ENCODE assay signal across 9 cellular contexts in the genomic region with DNA sequence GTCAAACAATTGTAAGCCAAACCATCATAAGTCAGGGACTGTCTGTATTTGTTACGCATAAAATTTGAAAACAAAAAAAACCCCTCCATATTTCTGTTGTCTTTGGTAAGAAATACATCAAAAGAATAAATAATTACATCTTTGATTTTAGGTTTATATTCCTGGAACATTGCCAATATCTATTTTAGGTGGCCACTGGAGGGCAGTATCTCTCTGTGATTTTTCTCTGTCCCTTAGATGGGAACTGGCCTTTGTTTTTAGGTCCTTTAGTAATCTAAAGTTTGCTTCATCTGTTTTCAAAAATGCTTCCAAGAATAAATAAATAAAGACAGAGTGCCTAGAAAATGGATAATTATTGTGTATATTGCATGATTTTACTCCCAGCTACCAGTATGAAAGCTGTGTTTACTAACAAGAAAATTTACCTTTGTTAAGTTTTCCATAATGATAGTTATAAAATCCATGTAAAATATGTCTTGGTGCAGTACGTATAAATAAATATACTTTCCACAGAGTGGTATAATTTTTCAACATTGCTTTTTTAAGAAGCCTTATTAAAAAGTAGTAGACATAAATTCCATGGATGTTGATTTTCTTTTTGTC.
DNase-seq lines count a peak whose midpoint lies in the region; ATAC-seq and TF ChIP-seq lines count a peak whose summit lies in the region.
"Had no signal": no experiment of that assay in that cellular context is flagged by ENCODE, and none has a peak within 500 bp of the region (broad histone marks: within the 10 kb centered on the region; RNA-seq: fewer than 3 reads in every experiment).

No MANE protein-coding gene starts in this region.

- no peaks in the 10 kb centered on the region for H3K27me3 Mint-ChIP-seq in activated T-cell treated with anti-CD3 and anti-CD28 coated beads, Interleukin-2, amount 50 U/mL, for 24 hours

- no peaks in the 10 kb centered on the region for H3K9me3 Mint-ChIP-seq in activated T-cell treated with anti-CD3 and anti-CD28 coated beads, Interleukin-2, amount 50 U/mL, for 24 hours

- H3K36me3 ChIP-seq in Loucy (ENCODE audit: insufficient read depth, low read length) (no peaks in the 10 kb centered on the region), kidney epithelial cell (ENCODE audit: control insufficient read depth, insufficient read depth, low read length) (no peaks in the 10 kb centered on the region), vagina (no peaks in the 10 kb centered on the region)
- H3K36me3 ChIP-seq: BLaER1 treated with 17β-estradiol and CSF1 and Interleukin-3, amounts not matched to agents 10 nM and 100 nM had no signal

- H3K36me3 Mint-ChIP-seq in activated T-cell treated with anti-CD3 and anti-CD28 coated beads, Interleukin-2, amount 50 U/mL, for 24 hours (ENCODE audit: low read depth): no peaks in the 10 kb centered on the region

- H3K4me1 Mint-ChIP-seq in activated T-cell treated with anti-CD3 and anti-CD28 coated beads, Interleukin-2, amount 50 U/mL, for 24 hours (ENCODE audit: low read depth): no peaks in the 10 kb centered on the region

- TF ChIP-seq POLR2A in vagina (IDR thresholded peaks at IDR 0.05): no peak

- H3F3A ChIP-seq in Loucy (ENCODE audit: low read depth): no peaks in the 10 kb centered on the region

- H3K9me3 ChIP-seq in Loucy (ENCODE audit: insufficient read depth, low read depth, low read length) (no peaks in the 10 kb centered on the region), vagina (no peaks in the 10 kb centered on the region)

- H3K4me3 ChIP-seq in Loucy (ENCODE audit: low read length, poor library complexity, severe bottlenecking) (no peak overlapping the region), kidney epithelial cell (ENCODE audit: low read depth, low read length) (no peak overlapping the region), vagina (no peak overlapping the region)
- H3K4me3 ChIP-seq: BLaER1 treated with 17β-estradiol and CSF1 and Interleukin-3, amounts not matched to agents 10 nM and 100 nM had no signal

- no peak overlapping the region for H3K27ac Mint-ChIP-seq in activated T-cell treated with anti-CD3 and anti-CD28 coated beads, Interleukin-2, amount 50 U/mL, for 24 hours

- no peak overlapping the region for H3K27ac ChIP-seq in vagina
- H3K27ac ChIP-seq: BLaER1 treated with 17β-estradiol and CSF1 and Interleukin-3, amounts not matched to agents 10 nM and 100 nM had no signal

- H3K4me1 ChIP-seq in Loucy (ENCODE audit: insufficient read depth, low read length, poor library complexity, severe bottlenecking) (no peaks in the 10 kb centered on the region), vagina (no peaks in the 10 kb centered on the region)

- H3K27me3 ChIP-seq in Loucy (ENCODE audit: insufficient read depth, low read length, poor library complexity, severe bottlenecking): no peaks in the 10 kb centered on the region
- no peaks in the 10 kb centered on the region for H3K27me3 ChIP-seq in kidney epithelial cell (ENCODE audit: control insufficient read depth, insufficient read depth, low read length)
- H3K27me3 ChIP-seq in vagina: no peaks in the 10 kb centered on the region
- H3K27me3 ChIP-seq: BLaER1 treated with 17β-estradiol and CSF1 and Interleukin-3, amounts not matched to agents 10 nM and 100 nM had no signal

- H3K79me2 ChIP-seq in Loucy (ENCODE audit: insufficient read depth, low read length): no peaks in the 10 kb centered on the region

- TF ChIP-seq CTCF in Loucy (conservative IDR thresholded peaks at IDR 0.05; ENCODE audit: low read length): peak; percentile 72
- peak; percentile 43 for TF ChIP-seq CTCF in kidney epithelial cell (IDR thresholded peaks at IDR 0.05; ENCODE audit: insufficient read depth, low read length, poor library complexity, severe bottlenecking)
- TF ChIP-seq CTCF in vagina (IDR thresholded peaks at IDR 0.05): peak; percentile 50 to 80 (median 57)

- no peak overlapping the region for H3K4me2 ChIP-seq in Loucy (ENCODE audit: low read depth, low read length, poor library complexity, severe bottlenecking)
- H3K4me2 ChIP-seq: BLaER1 treated with 17β-estradiol and CSF1 and Interleukin-3, amounts not matched to agents 10 nM and 100 nM had no signal

- peak; percentile 38 for DNase-seq in NCI-H1092 treated with DMSO at 0.1 percent for 48 hours (lab: John Stamatoyannopoulos, UW)
- DNase-seq in NCI-H1092 (lab: John Stamatoyannopoulos, UW): no peak
- DNase-seq in amniotic stem cell (lab: John Stamatoyannopoulos, UW): peak; percentile 23
- DNase-seq in kidney epithelial cell (ENCODE audit: low read depth): no peak
- DNase-seq in vagina (ENCODE audit: extremely low spot score in 2 of 2): no peak
- no peak for DNase-seq in activated T-cell treated with anti-CD3 and anti-CD28 coated beads, Interleukin-2, amount 50 U/mL, for 24 hours

- no peaks in the 10 kb centered on the region for H4K20me1 ChIP-seq in Loucy (ENCODE audit: insufficient read depth, low read length, poor library complexity, severe bottlenecking)
- H4K20me1 ChIP-seq: BLaER1 treated with 17β-estradiol and CSF1 and Interleukin-3, amounts not matched to agents 10 nM and 100 nM had no signal

- H3K9me2 ChIP-seq in Loucy (replicated peaks; ENCODE audit: low read depth, low read length): no peaks in the 10 kb centered on the region

- H3K4me3 Mint-ChIP-seq in activated T-cell treated with anti-CD3 and anti-CD28 coated beads, Interleukin-2, amount 50 U/mL, for 24 hours: no peak overlapping the region

- intact Hi-C loops in vagina (cut with DNase I): loop anchor here (5.0 kb wide), 1 partner anchor 347 kb away; no protein-coding TSS in a partner anchor

- ATAC-seq in GM21737 (IDR thresholded peaks at IDR 0.05; ENCODE audit: unreplicated experiment): no peak

- no peak overlapping the region for H3K9ac ChIP-seq in Loucy (ENCODE audit: low read depth, low read length, poor library complexity, severe bottlenecking)
- H3K9ac ChIP-seq: BLaER1 treated with 17β-estradiol and CSF1 and Interleukin-3, amounts not matched to agents 10 nM and 100 nM had no signal

- no peak overlapping the region for H2AFZ ChIP-seq in Loucy (ENCODE audit: low read length)

Comparison
In these comparisons a context has a peak if more than half of its experiments do, and no peak if none do; other contexts are left out.
1. DNase-seq: peak in NCI-H1092 treated with DMSO at 0.1 percent for 48 hours (single experiment) and amniotic stem cell (single experiment); none in NCI-H1092 (single experiment), kidney epithelial cell (single experiment), vagina (0 of 2) and activated T-cell treated with anti-CD3 and anti-CD28 coated beads, Interleukin-2, amount 50 U/mL, for 24 hours (single experiment).
2. Peak in every context shown above with its lines, with median percentiles within 50 percentile points of each other: CTCF ChIP-seq.